35 cellular contexts compared by ENCODE assay signal in genomic region chr1:3563125-3563524, GRCh38.
"Had no signal": no experiment of that assay in that cellular context is flagged by ENCODE, and none has a peak within 500 bp of the region (broad histone marks: within the 10 kb centered on the region; RNA-seq: fewer than 3 reads in every experiment).

No MANE protein-coding gene starts in this region.

- H3K4me3 ChIP-seq: body of pancreas, breast epithelium had no signal

- H3K9me3 ChIP-seq: body of pancreas, breast epithelium had no signal

- FAIRE-seq: astrocyte, TTC549 had no signal

- H3K27me3 ChIP-seq: body of pancreas had no signal

- H3K36me3 Mint-ChIP-seq: activated CD8-positive, alpha-beta memory T cell treated with anti-CD3 and anti-CD28 coated beads, Interleukin-2, amount 10 ng/mL, durations not matched to agents 7 days and 5 days; activated naive CD4-positive, alpha-beta T cell treated with anti-CD3 and anti-CD28 coated beads, Interleukin-2, amount 10 ng/mL, durations not matched to agents 7 days and 5 days; activated naive CD4-positive, alpha-beta T cell treated with anti-CD3 and anti-CD28 coated beads, Interleukin-2, amount 50 U/mL, for 24 hours; activated naive CD8-positive, alpha-beta T cell; activated naive CD8-positive, alpha-beta T cell treated with anti-CD3 and anti-CD28 coated beads, Interleukin-2, amount 10 ng/mL, durations not matched to agents 7 days and 5 days had no signal

- ATAC-seq: activated CD8-positive, alpha-beta memory T cell treated with anti-CD3 and anti-CD28 coated beads, Interleukin-2, amount 10 ng/mL, durations not matched to agents 7 days and 5 days; activated CD8-positive, alpha-beta T cell treated with anti-CD3 and anti-CD28 coated beads, Interleukin-2, amount 10 ng/mL, durations not matched to agents 7 days and 5 days; activated naive CD8-positive, alpha-beta T cell treated with anti-CD3 and anti-CD28 coated beads, Interleukin-2, amount 50 U/mL, for 24 hours; body of pancreas had no signal

- H3K27me3 Mint-ChIP-seq: activated CD4-positive, alpha-beta memory T cell treated with anti-CD3 and anti-CD28 coated beads, Interleukin-2, amount 10 ng/mL, durations not matched to agents 7 days and 5 days; activated CD4-positive, alpha-beta T cell treated with anti-CD3 and anti-CD28 coated beads, Interleukin-2, amount 10 ng/mL, durations not matched to agents 7 days and 5 days; activated CD8-positive, alpha-beta memory T cell treated with anti-CD3 and anti-CD28 coated beads, Interleukin-2, amount 10 ng/mL, durations not matched to agents 7 days and 5 days; activated naive CD4-positive, alpha-beta T cell treated with anti-CD3 and anti-CD28 coated beads, Interleukin-2, amount 10 ng/mL, durations not matched to agents 7 days and 5 days; activated naive CD4-positive, alpha-beta T cell treated with anti-CD3 and anti-CD28 coated beads, Interleukin-2, amount 50 U/mL, for 24 hours; activated naive CD8-positive, alpha-beta T cell; activated naive CD8-positive, alpha-beta T cell treated with anti-CD3 and anti-CD28 coated beads, Interleukin-2, amount 10 ng/mL, durations not matched to agents 7 days and 5 days; activated naive CD8-positive, alpha-beta T cell treated with anti-CD3 and anti-CD28 coated beads, Interleukin-2, amount 50 U/mL, for 24 hours; activated T-cell treated with anti-CD3 and anti-CD28 coated beads, Interleukin-2, amount 50 U/mL, for 24 hours had no signal

- DNase-seq: activated B cell treated with CpG ODN at 0.5 μM for 24 hours; activated CD4-positive, alpha-beta memory T cell treated with anti-CD3 and anti-CD28 coated beads, Interleukin-2, amount 10 ng/mL, durations not matched to agents 7 days and 5 days; activated CD4-positive, alpha-beta T cell treated with anti-CD3 and anti-CD28 coated beads for 48 hours; activated CD4-positive, alpha-beta T cell treated with anti-CD3 and anti-CD28 coated beads, Interleukin-2, amount 10 ng/mL, durations not matched to agents 7 days and 5 days; activated CD4-positive, alpha-beta T cell treated with anti-CD3 and anti-CD28 coated beads, Interleukin-2, amount 50 U/mL, for 48 hours; activated CD4-positive, CD25-positive, alpha-beta regulatory T cell treated with anti-CD3 and anti-CD28 coated beads, Interleukin-2, amount 50 U/mL, for 72 hours; activated CD8-positive, alpha-beta memory T cell treated with anti-CD3 and anti-CD28 coated beads for 24 hours; activated CD8-positive, alpha-beta memory T cell treated with anti-CD3 and anti-CD28 coated beads, Interleukin-2, amount 10 ng/mL, durations not matched to agents 7 days and 5 days; activated CD8-positive, alpha-beta memory T cell treated with anti-CD3 and anti-CD28 coated beads, Interleukin-2, amount 50 U/mL, for 48 hours; activated CD8-positive, alpha-beta T cell treated with anti-CD3 and anti-CD28 coated beads, Interleukin-2, amount 10 ng/mL, durations not matched to agents 7 days and 5 days; activated effector memory CD4-positive, alpha-beta T cell treated with Interleukin-2 at 50 U/mL for 16 hours; activated gamma-delta T cell; activated naive CD4-positive, alpha-beta T cell treated with anti-CD3 and anti-CD28 coated beads, Interleukin-2, amount 10 ng/mL, durations not matched to agents 7 days and 5 days; activated naive CD4-positive, alpha-beta T cell treated with Interleukin-2 at 50 U/mL for 16 hours; activated naive CD8-positive, alpha-beta T cell treated with anti-CD3 and anti-CD28 coated beads, Interleukin-2, amount 10 ng/mL, durations not matched to agents 7 days and 5 days; activated naive CD8-positive, alpha-beta T cell treated with anti-CD3 and anti-CD28 coated beads, Interleukin-2, amount 50 U/mL, for 24 hours; activated T-cell treated with anti-CD3 and anti-CD28 coated beads, Interleukin-2, amount 50 U/mL, for 24 hours; activated T-cell treated with anti-CD3 and anti-CD28 coated beads, Interleukin-2, amount 50 U/mL, for 48 hours; amniotic stem cell; aorta; body of pancreas; brain microvascular endothelial cell; central memory CD4-positive, alpha-beta T cell; T-helper 1 cell; T-helper 2 cell; T-helper 9 cell had no signal

- H3K27ac ChIP-seq: body of pancreas, brain microvascular endothelial cell, breast epithelium, VCaP had no signal

- H3K9me3 Mint-ChIP-seq: activated CD4-positive, alpha-beta memory T cell treated with anti-CD3 and anti-CD28 coated beads, Interleukin-2, amount 10 ng/mL, durations not matched to agents 7 days and 5 days; activated CD4-positive, alpha-beta T cell treated with anti-CD3 and anti-CD28 coated beads, Interleukin-2, amount 10 ng/mL, durations not matched to agents 7 days and 5 days; activated naive CD4-positive, alpha-beta T cell treated with anti-CD3 and anti-CD28 coated beads, Interleukin-2, amount 10 ng/mL, durations not matched to agents 7 days and 5 days; activated naive CD4-positive, alpha-beta T cell treated with anti-CD3 and anti-CD28 coated beads, Interleukin-2, amount 50 U/mL, for 24 hours; activated naive CD8-positive, alpha-beta T cell treated with anti-CD3 and anti-CD28 coated beads, Interleukin-2, amount 10 ng/mL, durations not matched to agents 7 days and 5 days; activated naive CD8-positive, alpha-beta T cell treated with anti-CD3 and anti-CD28 coated beads, Interleukin-2, amount 50 U/mL, for 24 hours; activated T-helper 2 cell treated with anti-CD3 and anti-CD28 coated beads, Interferon-gamma antibody, Interleukin-2, Interleukin-4, amounts not matched to agents 10 μg/mL and 5 μg/mL and 100 μg/mL, durations not matched to agents 14 hours and 24 hours and 36 hours; T-helper 1 cell treated with Interleukin-12 subunit alpha and Interleukin-12 subunit beta and Interleukin-4 antibody, amounts not matched to agents 30 μg/mL and 1 μg/mL, for 36 hours; T-helper 2 cell treated with Interferon-gamma antibody and Interleukin-4, amounts not matched to agents 5 μg/mL and 100 μg/mL, for 36 hours had no signal

- H3K4me1 ChIP-seq: body of pancreas, breast epithelium had no signal

- H3K27ac Mint-ChIP-seq: activated B cell treated with CpG ODN at 0.5 μM for 24 hours; activated CD4-positive, alpha-beta memory T cell treated with anti-CD3 and anti-CD28 coated beads, Interleukin-2, amount 10 ng/mL, durations not matched to agents 7 days and 5 days; activated CD4-positive, alpha-beta T cell treated with anti-CD3 and anti-CD28 coated beads, Interleukin-2, amount 10 ng/mL, durations not matched to agents 7 days and 5 days; activated CD8-positive, alpha-beta memory T cell treated with anti-CD3 and anti-CD28 coated beads, Interleukin-2, amount 10 ng/mL, durations not matched to agents 7 days and 5 days; activated CD8-positive, alpha-beta T cell treated with anti-CD3 and anti-CD28 coated beads, Interleukin-2, amount 10 ng/mL, durations not matched to agents 7 days and 5 days; activated naive CD4-positive, alpha-beta T cell treated with anti-CD3 and anti-CD28 coated beads, Interleukin-2, amount 10 ng/mL, durations not matched to agents 7 days and 5 days; activated naive CD4-positive, alpha-beta T cell treated with anti-CD3 and anti-CD28 coated beads, Interleukin-2, amount 50 U/mL, for 24 hours; activated naive CD8-positive, alpha-beta T cell; activated naive CD8-positive, alpha-beta T cell treated with anti-CD3 and anti-CD28 coated beads, Interleukin-2, amount 10 ng/mL, durations not matched to agents 7 days and 5 days; activated naive CD8-positive, alpha-beta T cell treated with anti-CD3 and anti-CD28 coated beads, Interleukin-2, amount 50 U/mL, for 24 hours; activated T-cell treated with anti-CD3 and anti-CD28 coated beads, Interleukin-2, amount 50 U/mL, for 24 hours; activated T-helper 2 cell treated with anti-CD3 and anti-CD28 coated beads, Interferon-gamma antibody, Interleukin-2, Interleukin-4, amounts not matched to agents 10 μg/mL and 5 μg/mL and 100 μg/mL, durations not matched to agents 14 hours and 24 hours and 36 hours; T-helper 1 cell treated with Interleukin-12 subunit alpha and Interleukin-12 subunit beta and Interleukin-4 antibody, amounts not matched to agents 30 μg/mL and 1 μg/mL, for 36 hours; T-helper 2 cell treated with Interferon-gamma antibody and Interleukin-4, amounts not matched to agents 5 μg/mL and 100 μg/mL, for 36 hours had no signal

- H3K4me3 Mint-ChIP-seq: activated B cell treated with CpG ODN at 0.5 μM for 24 hours; activated CD4-positive, alpha-beta memory T cell treated with anti-CD3 and anti-CD28 coated beads, Interleukin-2, amount 10 ng/mL, durations not matched to agents 7 days and 5 days; activated CD4-positive, alpha-beta T cell treated with anti-CD3 and anti-CD28 coated beads, Interleukin-2, amount 10 ng/mL, durations not matched to agents 7 days and 5 days; activated CD8-positive, alpha-beta memory T cell treated with anti-CD3 and anti-CD28 coated beads, Interleukin-2, amount 10 ng/mL, durations not matched to agents 7 days and 5 days; activated CD8-positive, alpha-beta T cell treated with anti-CD3 and anti-CD28 coated beads, Interleukin-2, amount 10 ng/mL, durations not matched to agents 7 days and 5 days; activated naive CD4-positive, alpha-beta T cell treated with anti-CD3 and anti-CD28 coated beads, Interleukin-2, amount 10 ng/mL, durations not matched to agents 7 days and 5 days; activated naive CD4-positive, alpha-beta T cell treated with anti-CD3 and anti-CD28 coated beads, Interleukin-2, amount 50 U/mL, for 24 hours; activated naive CD8-positive, alpha-beta T cell; activated naive CD8-positive, alpha-beta T cell treated with anti-CD3 and anti-CD28 coated beads, Interleukin-2, amount 10 ng/mL, durations not matched to agents 7 days and 5 days; activated naive CD8-positive, alpha-beta T cell treated with anti-CD3 and anti-CD28 coated beads, Interleukin-2, amount 50 U/mL, for 24 hours; activated T-cell treated with anti-CD3 and anti-CD28 coated beads, Interleukin-2, amount 50 U/mL, for 24 hours; T-helper 1 cell treated with Interleukin-12 subunit alpha and Interleukin-12 subunit beta and Interleukin-4 antibody, amounts not matched to agents 30 μg/mL and 1 μg/mL, for 36 hours; T-helper 2 cell treated with Interferon-gamma antibody and Interleukin-4, amounts not matched to agents 5 μg/mL and 100 μg/mL, for 36 hours had no signal

- H3K36me3 ChIP-seq: brain microvascular endothelial cell, breast epithelium had no signal

- H3K4me1 Mint-ChIP-seq: activated B cell treated with CpG ODN at 0.5 μM for 24 hours; activated CD4-positive, alpha-beta memory T cell treated with anti-CD3 and anti-CD28 coated beads, Interleukin-2, amount 10 ng/mL, durations not matched to agents 7 days and 5 days; activated CD4-positive, alpha-beta T cell treated with anti-CD3 and anti-CD28 coated beads, Interleukin-2, amount 10 ng/mL, durations not matched to agents 7 days and 5 days; activated CD8-positive, alpha-beta memory T cell treated with anti-CD3 and anti-CD28 coated beads, Interleukin-2, amount 10 ng/mL, durations not matched to agents 7 days and 5 days; activated naive CD4-positive, alpha-beta T cell treated with anti-CD3 and anti-CD28 coated beads, Interleukin-2, amount 10 ng/mL, durations not matched to agents 7 days and 5 days; activated naive CD4-positive, alpha-beta T cell treated with anti-CD3 and anti-CD28 coated beads, Interleukin-2, amount 50 U/mL, for 24 hours; activated naive CD8-positive, alpha-beta T cell treated with anti-CD3 and anti-CD28 coated beads, Interleukin-2, amount 10 ng/mL, durations not matched to agents 7 days and 5 days; activated naive CD8-positive, alpha-beta T cell treated with anti-CD3 and anti-CD28 coated beads, Interleukin-2, amount 50 U/mL, for 24 hours had no signal
